In the genomic region with DNA sequence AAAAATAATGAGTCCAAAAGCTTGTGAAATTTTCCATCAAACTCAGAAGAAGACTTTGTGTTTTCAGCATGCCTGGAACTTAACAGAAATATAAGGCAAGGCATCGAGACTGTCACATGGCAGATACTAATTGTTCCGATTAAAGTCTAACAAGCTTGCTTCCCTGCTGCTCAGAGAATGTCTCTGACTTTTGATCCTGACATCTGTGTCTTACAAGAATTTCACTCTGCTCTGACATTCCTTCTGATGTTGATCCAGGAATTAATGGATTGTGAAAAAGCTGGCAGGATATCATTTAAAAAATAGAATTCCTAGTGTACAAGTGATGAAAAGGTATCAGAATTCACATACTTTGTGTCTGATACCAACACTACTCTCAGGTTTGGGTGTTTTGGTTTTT, we compare ENCODE assay signal across 25 cellular contexts.
"Had no signal": no experiment of that assay in that cellular context is flagged by ENCODE, and none has a peak within 500 bp of the region (broad histone marks: within the 10 kb centered on the region; RNA-seq: fewer than 3 reads in every experiment).

No MANE protein-coding gene starts in this region.

- H3K4me3 ChIP-seq: esophagus squamous epithelium, heart left ventricle, lung, pancreas, sigmoid colon, smooth muscle cell, testis, uterus had no signal

- ATAC-seq: effector memory CD8-positive, alpha-beta T cell; heart left ventricle; left colon; naive thymus-derived CD8-positive, alpha-beta T cell; pancreas had no signal

- DNase-seq: activated B cell treated with CpG ODN at 0.5 μM for 24 hours; activated CD4-positive, alpha-beta memory T cell treated with anti-CD3 and anti-CD28 coated beads for 36 hours; activated CD4-positive, alpha-beta T cell treated with anti-CD3 and anti-CD28 coated beads for 4 hours; activated effector memory CD4-positive, alpha-beta T cell treated with Interleukin-2 at 50 U/mL for 16 hours; activated naive CD4-positive, alpha-beta T cell treated with anti-CD3 and anti-CD28 coated beads, Interleukin-2, amount 10 ng/mL, durations not matched to agents 7 days and 5 days; activated T-cell treated with anti-CD3 and anti-CD28 coated beads, Interleukin-2, amount 50 U/mL, for 48 hours; amygdala; brain microvascular endothelial cell; caudate nucleus; effector memory CD8-positive, alpha-beta T cell; esophagus squamous epithelium; heart left ventricle; left colon; naive thymus-derived CD8-positive, alpha-beta T cell; pancreas; sigmoid colon; stimulated activated CD4-positive, alpha-beta T cell treated with anti-CD3 and anti-CD28 coated beads, Interleukin-2, amount 100 ng/mL, for 48 hours; stimulated activated CD8-positive, alpha-beta memory T cell treated with anti-CD3 and anti-CD28 coated beads, Interleukin-4, amount 100 ng/mL, for 48 hours; stimulated activated naive CD4-positive, alpha-beta T cell; T1000; testis; trophoblast cell; uterus had no signal
